ENCODE assay signal across 1 cellular context in the genomic region with DNA sequence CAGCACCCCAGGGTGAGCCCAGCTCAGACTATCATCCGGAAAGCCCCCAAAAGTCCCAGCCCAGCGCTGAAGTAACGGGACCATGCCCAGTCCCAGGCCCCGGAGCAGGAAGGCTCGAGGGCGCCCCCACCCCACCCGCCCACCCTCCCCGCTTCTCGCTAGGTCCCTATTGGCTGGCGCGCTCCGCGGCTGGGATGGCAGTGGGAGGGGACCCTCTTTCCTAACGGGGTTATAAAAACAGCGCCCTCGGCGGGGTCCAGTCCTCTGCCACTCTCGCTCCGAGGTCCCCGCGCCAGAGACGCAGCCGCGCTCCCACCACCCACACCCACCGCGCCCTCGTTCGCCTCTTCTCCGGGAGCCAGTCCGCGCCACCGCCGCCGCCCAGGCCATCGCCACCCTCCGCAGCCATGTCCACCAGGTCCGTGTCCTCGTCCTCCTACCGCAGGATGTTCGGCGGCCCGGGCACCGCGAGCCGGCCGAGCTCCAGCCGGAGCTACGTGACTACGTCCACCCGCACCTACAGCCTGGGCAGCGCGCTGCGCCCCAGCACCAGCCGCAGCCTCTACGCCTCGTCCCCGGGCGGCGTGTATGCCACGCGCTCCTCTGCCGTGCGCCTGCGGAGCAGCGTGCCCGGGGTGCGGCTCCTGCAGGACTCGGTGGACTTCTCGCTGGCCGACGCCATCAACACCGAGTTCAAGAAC.
A peak's percentile ranks its signal among the peaks of the same experiment; 100 is the strongest.
TF ChIP-seq lines count a peak whose summit lies in the region.

No MANE protein-coding gene starts in this region.

TF ChIP-seq in H1, 55 proteins besides CTCF, POLR2A, EP300 and RAD21 (continued from another document):
- TF ChIP-seq SIN3A (conservative IDR thresholded peaks at IDR 0.05 in 1 of 2, IDR thresholded peaks at IDR 0.05 in 1 of 2; ENCODE audit: low read depth in 1 of 2, low read length in 2 of 2) (0 out of 4 replicates have a peak, but pooled peaks of 1 of the 2 experiments have one; percentile 11), RNF2 (IDR thresholded peaks at IDR 0.05; ENCODE audit: borderline replicate concordance, low read depth, low read length, missing control alignments, poor library complexity, severe bottlenecking) (peak; percentile 64), EZH2 (IDR thresholded peaks at IDR 0.05; ENCODE audit: low read depth, low read length, severe bottlenecking) (no peak), KDM4A (IDR thresholded peaks at IDR 0.05; ENCODE audit: low read depth, low read length, severe bottlenecking) (peak; percentile 96), SRF (IDR thresholded peaks at IDR 0.05; ENCODE audit: low read depth, low read length) (no peak), TAF1 (IDR thresholded peaks at IDR 0.05; ENCODE audit: low read depth, low read length) (0 out of 2 replicates have a peak, but pooled peaks have one; percentile 46), TAF7 (optimal IDR thresholded peaks at IDR 0.05; ENCODE audit: borderline replicate concordance, low read depth, low read length) (peak; percentile 54), POLR2AphosphoS5 (IDR thresholded peaks at IDR 0.05; ENCODE audit: low read depth, low read length) (peak; percentile 42; the same call in 1 of the 2 replicates), KDM1A (IDR thresholded peaks at IDR 0.05; ENCODE audit: borderline replicate concordance, low read length) (no peak), EGR1 (IDR thresholded peaks at IDR 0.05; ENCODE audit: borderline replicate concordance, low read depth, low read length) (no peak), SIX5 (IDR thresholded peaks at IDR 0.05; ENCODE audit: low read depth, low read length) (no peak; the same call in 1 of the 2 replicates), POU5F1 (IDR thresholded peaks at IDR 0.05; ENCODE audit: low read depth, low read length) (no peak), FOSL1 (IDR thresholded peaks at IDR 0.05; ENCODE audit: insufficient read depth, low read depth, low read length) (no peak), CBX8 (IDR thresholded peaks at IDR 0.05; ENCODE audit: borderline replicate concordance, low read depth, low read length) (no peak), JUND (IDR thresholded peaks at IDR 0.05; ENCODE audit: low read length) (no peak)
- TF ChIP-seq, protein P1, sequence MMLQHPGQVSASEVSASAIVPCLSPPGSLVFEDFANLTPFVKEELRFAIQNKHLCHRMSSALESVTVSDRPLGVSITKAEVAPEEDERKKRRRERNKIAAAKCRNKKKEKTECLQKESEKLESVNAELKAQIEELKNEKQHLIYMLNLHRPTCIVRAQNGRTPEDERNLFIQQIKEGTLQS (IDR thresholded peaks at IDR 0.05; ENCODE audit: insufficient read depth, low read depth, low read length) = no peak
- TF ChIP-seq, protein P2, sequence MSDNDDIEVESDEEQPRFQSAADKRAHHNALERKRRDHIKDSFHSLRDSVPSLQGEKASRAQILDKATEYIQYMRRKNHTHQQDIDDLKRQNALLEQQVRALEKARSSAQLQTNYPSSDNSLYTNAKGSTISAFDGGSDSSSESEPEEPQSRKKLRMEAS (IDR thresholded peaks at IDR 0.05) = peak; percentile 96
- TF ChIP-seq, protein P3, sequence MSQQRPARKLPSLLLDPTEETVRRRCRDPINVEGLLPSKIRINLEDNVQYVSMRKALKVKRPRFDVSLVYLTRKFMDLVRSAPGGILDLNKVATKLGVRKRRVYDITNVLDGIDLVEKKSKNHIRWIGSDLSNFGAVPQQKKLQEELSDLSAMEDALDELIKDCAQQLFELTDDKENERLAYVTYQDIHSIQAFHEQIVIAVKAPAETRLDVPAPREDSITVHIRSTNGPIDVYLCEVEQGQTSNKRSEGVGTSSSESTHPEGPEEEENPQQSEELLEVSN (IDR thresholded peaks at IDR 0.05) = peak; percentile 96
TF ChIP-seq in H1: peak in this region for 9.
